8 cellular contexts compared by ENCODE assay signal in genomic region chr4:139177888-139178609, GRCh38. TPM values are rescaled to one million over a fixed set of nuclear protein-coding genes. Genes with fewer than 3 reads are reported as not detected.
DNase-seq lines count a peak whose midpoint lies in the region; ATAC-seq and TF ChIP-seq lines count a peak whose summit lies in the region.

No MANE protein-coding gene starts in this region.

- H3K4me3 Mint-ChIP-seq in brain, result peak overlapping the region; percentile 90 to 99 (median 92)

- no peaks in the 10 kb centered on the region for H3K9me3 Mint-ChIP-seq in brain

- H3K4me1 ChIP-seq in A673 (ENCODE audit: insufficient read depth, low read length, poor library complexity, severe bottlenecking) (peaks cover 21% of the 10 kb centered on the region), iPS-18a (ENCODE audit: control insufficient read depth, low read depth, low read length) (peaks cover 12% of the 10 kb centered on the region), skeletal muscle satellite cell (ENCODE audit: control insufficient read depth, insufficient read depth, low read length) (peaks cover 8% of the 10 kb centered on the region)

- H3K36me3 ChIP-seq in A673 (ENCODE audit: insufficient read depth, low read length, poor library complexity, severe bottlenecking) (no peaks in the 10 kb centered on the region), iPS-18a (ENCODE audit: control insufficient read depth, low read depth, low read length) (no peaks in the 10 kb centered on the region), skeletal muscle satellite cell (ENCODE audit: insufficient read depth, low read length) (no peaks in the 10 kb centered on the region)

- BruUV-seq in A673 (replicated peaks; lab: Mats Ljungman, UMichigan), result TSS peak; percentile 90

- intact Hi-C loops in A673 (cut with micrococcal nuclease; ENCODE audit: unreplicated experiment), result loop anchor here (2.0 to 5.0 kb wide), 3 partner anchors 81 to 146 kb away; partner anchors contain the start of gene NAA15

- H3K27ac Mint-ChIP-seq in brain, result peak overlapping the region; percentile 97 to 99 (median 99)

- peak overlapping the region; percentile 94 for H3K9ac ChIP-seq in iPS-18a (ENCODE audit: low read length)
- peak overlapping the region; percentile 76 for H3K9ac ChIP-seq in skeletal muscle satellite cell (ENCODE audit: low read depth, low read length)

- no peaks in the 10 kb centered on the region for H3K9me3 ChIP-seq in A673 (ENCODE audit: low read depth, low read length, poor library complexity, severe bottlenecking)
- H3K9me3 ChIP-seq in iPS-18a (ENCODE audit: control insufficient read depth, low read depth, low read length), result no peaks in the 10 kb centered on the region
- no peaks in the 10 kb centered on the region for H3K9me3 ChIP-seq in skeletal muscle satellite cell (replicated peaks; ENCODE audit: low read length)

- peaks cover 31% of the 10 kb centered on the region for H3K4me1 Mint-ChIP-seq in brain

- no peaks in the 10 kb centered on the region for H3K27me3 ChIP-seq in A673 (replicated peaks; ENCODE audit: insufficient read depth, low read depth, low read length, poor library complexity)
- peaks cover 17% of the 10 kb centered on the region for H3K27me3 ChIP-seq in iPS-18a (ENCODE audit: control insufficient read depth, insufficient read depth, low read length)
- H3K27me3 ChIP-seq in skeletal muscle satellite cell (ENCODE audit: control insufficient read depth, insufficient read depth, low read length), result no peaks in the 10 kb centered on the region

- POLR2A ChIA-PET in A673 (lab: Charles Lee; ENCODE audit: low non-redundant PET), result interaction anchor here (0.6 kb wide), 1 partner anchor 1149 kb away, joined by 4 read pairs; no protein-coding TSS in a partner anchor

- no peaks in the 10 kb centered on the region for H3K36me3 Mint-ChIP-seq in brain

- no peak for TF ChIP-seq CTCF in A673 (conservative IDR thresholded peaks at IDR 0.05; ENCODE audit: low read depth, low read length)
- TF ChIP-seq CTCF in brain (conservative IDR thresholded peaks at IDR 0.05), result no peak

- peaks cover 4% of the 10 kb centered on the region for H3K27me3 Mint-ChIP-seq in brain

- peak overlapping the region; percentile 92 for H3K27ac ChIP-seq in A673 (ENCODE audit: low read depth, low read length, poor library complexity, severe bottlenecking)
- H3K27ac ChIP-seq in iPS-18a (ENCODE audit: low read length), result peak overlapping the region; percentile 54

- CTCF ChIA-PET in A673 (lab: Charles Lee), result interaction anchor here (1.3 to 1.6 kb wide), 2 partner anchors 118 to 147 kb away, joined by 4 read pairs; no protein-coding TSS in a partner anchor

- H3K4me2 ChIP-seq in skeletal muscle satellite cell (ENCODE audit: low read length), result peak overlapping the region; percentile 81

- H3K4me3 ChIP-seq in A673 (ENCODE audit: low read depth, low read length, poor library complexity, severe bottlenecking) (peak overlapping the region; percentile 98), iPS-18a (ENCODE audit: low read length) (peak overlapping the region; percentile 82), skeletal muscle satellite cell (ENCODE audit: low read length) (peak overlapping the region; percentile 75)

- DNase-seq in A673 (ENCODE audit: low spot score) (peak; percentile 98), NCI-H2107 treated with DMSO at 0.1 percent for 48 hours (lab: John Stamatoyannopoulos, UW; ENCODE audit: unreplicated experiment) (peak; percentile 58), UCSD-AML1 (lab: John Stamatoyannopoulos, UW; ENCODE audit: unreplicated experiment) (peak; percentile 96)

- peak; percentile 66 for ATAC-seq in GM18867 (IDR thresholded peaks at IDR 0.05; ENCODE audit: unreplicated experiment)
- ATAC-seq in HG03095 (IDR thresholded peaks at IDR 0.05; ENCODE audit: unreplicated experiment), result peak; percentile 67

RNA-seq across cellular contexts. Expression of gene ELF2, which starts 1.0 kb away (rescaled TPM):
- total RNA-seq in A673 (2021), result 42.4 and 46.1 TPM in 2 replicates
- polyA plus RNA-seq in brain (ENCODE audit: insufficient read depth, low read depth, low replicate concordance), result 15.4 TPM
- 19.7 and 21.5 TPM in 2 replicates for total RNA-seq in skeletal muscle satellite cell (2012; rRNA removed)

Comparison
In these comparisons a context has a peak if more than half of its experiments do, and no peak if none do; other contexts are left out.
1. Peak in every context shown above with its lines: DNase-seq, ATAC-seq, H3K4me3 ChIP-seq and H3K27ac ChIP-seq.